ENCODE assay signal across 25 cellular contexts in the genomic region with DNA sequence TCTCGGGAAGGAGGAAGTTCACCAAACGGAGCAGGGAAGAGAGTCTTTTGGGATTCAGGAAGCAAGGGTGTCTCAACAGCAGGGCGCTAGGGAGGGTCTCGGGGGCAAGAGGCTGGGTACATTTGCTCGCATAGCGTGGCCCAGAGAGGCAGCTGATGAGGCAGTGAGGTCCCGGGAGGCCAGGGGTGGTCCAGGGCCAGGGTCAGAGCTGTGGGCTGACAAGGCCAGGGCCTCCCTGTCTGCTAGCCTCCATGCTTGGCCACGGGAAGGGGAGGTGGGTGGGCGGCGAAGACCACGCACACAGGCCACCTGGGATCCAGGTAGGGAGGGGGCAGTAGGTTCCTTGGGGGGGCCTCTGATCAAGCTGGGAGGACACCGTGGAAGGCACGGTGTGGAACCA. TPM values are rescaled to one million over a fixed set of nuclear protein-coding genes. Genes with fewer than 3 reads are reported as not detected.
DNase-seq lines count a peak whose midpoint lies in the region; ATAC-seq, FAIRE-seq and TF ChIP-seq lines count a peak whose summit lies in the region.
"Had no signal": no experiment of that assay in that cellular context is flagged by ENCODE, and none has a peak within 500 bp of the region (broad histone marks: within the 10 kb centered on the region; RNA-seq: fewer than 3 reads in every experiment).

No MANE protein-coding gene starts in this region.

- DNase-seq in GM12892 (ENCODE audit: insufficient read length): no peak
- no peak for DNase-seq in GM03348 (ENCODE audit: low spot score)
- DNase-seq in activated CD8-positive, alpha-beta T cell treated with anti-CD3 and anti-CD28 coated beads for 36 hours: no peak
- DNase-seq: ACHN; CD4-positive, alpha-beta T cell; COR-L47; DMS79 treated with DMSO at 0.1 percent for 48 hours; HCEC 1CT; Karpas-422; MV-4-11; NCI-H1105 treated with DMSO at 0.1 percent for 48 hours; NCI-H2081; NCI-H2171; NCI-H345; NCI-H524; NCI-H82; Peyer's patch; SJCRH30 had no signal

- H3K27me3 Mint-ChIP-seq in dendritic cell treated with granulocyte-macrophage colony-stimulating factor and Interleukin-4, amounts not matched to agents 40 ng/mL and 50 ng/mL, for 4 days: no peaks in the 10 kb centered on the region
- H3K27me3 Mint-ChIP-seq in activated CD8-positive, alpha-beta T cell treated with anti-CD3 and anti-CD28 coated beads for 36 hours: no peaks in the 10 kb centered on the region
- H3K27me3 Mint-ChIP-seq: CD4-positive, alpha-beta T cell; IgD-negative memory B cell had no signal

- H3K27ac ChIP-seq in HEK293 (ENCODE audit: extremely low read depth, low read depth, low read length): no peak overlapping the region
- H3K27ac ChIP-seq: BLaER1, Peyer's patch, SJCRH30 had no signal

- H3K9me3 ChIP-seq in HEK293 (ENCODE audit: control insufficient read depth, insufficient read depth, low read depth, low read length): no peaks in the 10 kb centered on the region
- H3K9me3 ChIP-seq: BLaER1, Peyer's patch, SJCRH30 had no signal

- peak; percentile 15; the same call in 1 of the 2 replicates for TF ChIP-seq POLR2A in GM12892 (IDR thresholded peaks at IDR 0.05; ENCODE audit: low read depth, low read length)

- CTCF ChIA-PET in HEK293 (lab: Yijun Ruan, JAX): no interaction called here
- CTCF ChIA-PET in activated CD8-positive, alpha-beta T cell treated with anti-CD3 and anti-CD28 coated beads for 36 hours (lab: Charles Lee): no interaction called here

- peaks cover 90% of the 10 kb centered on the region for H3K36me3 Mint-ChIP-seq in dendritic cell treated with granulocyte-macrophage colony-stimulating factor and Interleukin-4, amounts not matched to agents 40 ng/mL and 50 ng/mL, for 4 days (ENCODE audit: low read depth)
- peaks cover 20% of the 10 kb centered on the region for H3K36me3 Mint-ChIP-seq in activated CD8-positive, alpha-beta T cell treated with anti-CD3 and anti-CD28 coated beads for 36 hours (ENCODE audit: low read depth)

- H3K36me3 ChIP-seq in HEK293 (ENCODE audit: control insufficient read depth in 2 of 2, insufficient read depth in 1 of 2, low read length in 2 of 2): peaks cover 10 to 81% of the 10 kb centered on the region in 2 experiments; a peak in 2 of 3 replicates

- no peaks in the 10 kb centered on the region for H3K9me3 Mint-ChIP-seq in dendritic cell treated with granulocyte-macrophage colony-stimulating factor and Interleukin-4, amounts not matched to agents 40 ng/mL and 50 ng/mL, for 4 days
- H3K9me3 Mint-ChIP-seq in activated CD8-positive, alpha-beta T cell treated with anti-CD3 and anti-CD28 coated beads for 36 hours: no peaks in the 10 kb centered on the region
- H3K9me3 Mint-ChIP-seq: CD4-positive, alpha-beta T cell; GM23338; IgD-negative memory B cell had no signal

- peak overlapping the region; percentile 35 for H3K27ac Mint-ChIP-seq in dendritic cell treated with granulocyte-macrophage colony-stimulating factor and Interleukin-4, amounts not matched to agents 40 ng/mL and 50 ng/mL, for 4 days
- no peak overlapping the region for H3K27ac Mint-ChIP-seq in activated CD8-positive, alpha-beta T cell treated with anti-CD3 and anti-CD28 coated beads for 36 hours
- H3K27ac Mint-ChIP-seq: CD4-positive, alpha-beta T cell; GM23338 had no signal

- H3K4me3 Mint-ChIP-seq in dendritic cell treated with granulocyte-macrophage colony-stimulating factor and Interleukin-4, amounts not matched to agents 40 ng/mL and 50 ng/mL, for 4 days: no peak overlapping the region
- no peak overlapping the region for H3K4me3 Mint-ChIP-seq in activated CD8-positive, alpha-beta T cell treated with anti-CD3 and anti-CD28 coated beads for 36 hours
- H3K4me3 Mint-ChIP-seq: CD4-positive, alpha-beta T cell; GM23338; IgD-negative memory B cell had no signal

- peak; percentile 17 for FAIRE-seq in GM12892 (lab: Jason Lieb, UNC)
- FAIRE-seq: GM12891, HTR-8/SVneo had no signal

- TF ChIP-seq CTCF in HEK293 (tag by site-specific recombination; IDR thresholded peaks at IDR 0.05): no peak
- no peak for TF ChIP-seq CTCF in activated CD8-positive, alpha-beta T cell treated with anti-CD3 and anti-CD28 coated beads for 36 hours (IDR thresholded peaks at IDR 0.05)

- H3K4me3 ChIP-seq in HEK293 (ENCODE audit: low read depth, low read length): no peak overlapping the region
- H3K4me3 ChIP-seq: BLaER1, GM23338, Peyer's patch, SJCRH30 had no signal

- intact Hi-C loops in dendritic cell treated with granulocyte-macrophage colony-stimulating factor and Interleukin-4, amounts not matched to agents 40 ng/mL and 50 ng/mL, for 4 days (cut with micrococcal nuclease): no loop called here
- intact Hi-C loops in activated CD8-positive, alpha-beta T cell treated with anti-CD3 and anti-CD28 coated beads for 36 hours (cut with micrococcal nuclease): no loop called here

- H3K4me1 Mint-ChIP-seq in dendritic cell treated with granulocyte-macrophage colony-stimulating factor and Interleukin-4, amounts not matched to agents 40 ng/mL and 50 ng/mL, for 4 days (ENCODE audit: low read depth): peaks cover 26% of the 10 kb centered on the region
- peaks cover 13% of the 10 kb centered on the region for H3K4me1 Mint-ChIP-seq in activated CD8-positive, alpha-beta T cell treated with anti-CD3 and anti-CD28 coated beads for 36 hours (ENCODE audit: low read depth)

- H3K4me1 ChIP-seq in HEK293 (ENCODE audit: control insufficient read depth, insufficient read depth, low read length): no peaks in the 10 kb centered on the region

- ATAC-seq in activated CD8-positive, alpha-beta T cell treated with anti-CD3 and anti-CD28 coated beads for 36 hours: no peak
- ATAC-seq: GM23338 had no signal

- POLR2A ChIA-PET in HEK293 (lab: Yijun Ruan, JAX): interaction anchor here (0.6 to 16.6 kb wide), 6 partner anchors 10 to 125 kb away, joined by 3 to 304 read pairs (median 4); a partner anchor contains a TSS
- POLR2A ChIA-PET in activated CD8-positive, alpha-beta T cell treated with anti-CD3 and anti-CD28 coated beads for 36 hours (lab: Charles Lee): interaction anchor here (0.9 to 2.7 kb wide), 3 partner anchors 8 to 30 kb away, joined by 3 to 9 read pairs (median 6); a partner anchor contains a TSS

TF ChIP-seq in HEK293, 187 proteins besides CTCF, POLR2A, EP300 and RAD21:
- TF ChIP-seq GLIS2 (tag by site-specific recombination; IDR thresholded peaks at IDR 0.05): peak; percentile 51; the same call in 1 of the 2 replicates
- no peak for TF ChIP-seq ZNF529 (tag by site-specific recombination; IDR thresholded peaks at IDR 0.05; ENCODE audit: insufficient replicate concordance)

RNA-seq across cellular contexts. Expression of a gene that starts 6.0 kb away (rescaled TPM):
- polyA plus RNA-seq in GM12892 (2012; ENCODE audit: missing spikeins): 3.8 TPM
- 10 to 100 TPM; 29.5 to 30.7 TPM for total RNA-seq in activated CD8-positive, alpha-beta T cell treated with anti-CD3 and anti-CD28 coated beads for 36 hours

RNA-seq across cellular contexts. Expression of a gene that starts 6.1 kb away (rescaled TPM):
- 27.7 TPM for polyA plus RNA-seq in GM12892 (2012; ENCODE audit: missing spikeins)
- total RNA-seq in activated CD8-positive, alpha-beta T cell treated with anti-CD3 and anti-CD28 coated beads for 36 hours: 10 to 100 TPM; 29.4 to 29.9 TPM

RNA-seq across cellular contexts. Expression of a gene that starts 10.5 kb away (rescaled TPM):
- polyA plus RNA-seq in GM12892 (2012; ENCODE audit: missing spikeins): 0.72 TPM
- 10 to 100 TPM in 1 of 2 experiments, 1 to 10 TPM in 1; 8.0 to 10.4 TPM for total RNA-seq in activated CD8-positive, alpha-beta T cell treated with anti-CD3 and anti-CD28 coated beads for 36 hours
- polyA plus RNA-seq: IgD-negative memory B cell had no signal

RNA-seq across cellular contexts. Expression of a gene that starts 11.0 kb away (rescaled TPM):
- polyA plus RNA-seq in GM12892 (2012; ENCODE audit: missing spikeins): 4.1 TPM
- 1 to 10 TPM; 5.7 to 6.6 TPM for total RNA-seq in activated CD8-positive, alpha-beta T cell treated with anti-CD3 and anti-CD28 coated beads for 36 hours

RNA-seq across cellular contexts. Expression of a gene that starts 13.4 kb away (rescaled TPM):
- polyA plus RNA-seq in GM12892 (2012; ENCODE audit: missing spikeins): 0.81 TPM
- total RNA-seq in activated CD8-positive, alpha-beta T cell treated with anti-CD3 and anti-CD28 coated beads for 36 hours: under 1 TPM in 1 of 2 experiments, not detected in 1; 0.34 TPM
- polyA plus RNA-seq: IgD-negative memory B cell had no signal
